22 cellular contexts compared by ENCODE assay signal in the genomic region with DNA sequence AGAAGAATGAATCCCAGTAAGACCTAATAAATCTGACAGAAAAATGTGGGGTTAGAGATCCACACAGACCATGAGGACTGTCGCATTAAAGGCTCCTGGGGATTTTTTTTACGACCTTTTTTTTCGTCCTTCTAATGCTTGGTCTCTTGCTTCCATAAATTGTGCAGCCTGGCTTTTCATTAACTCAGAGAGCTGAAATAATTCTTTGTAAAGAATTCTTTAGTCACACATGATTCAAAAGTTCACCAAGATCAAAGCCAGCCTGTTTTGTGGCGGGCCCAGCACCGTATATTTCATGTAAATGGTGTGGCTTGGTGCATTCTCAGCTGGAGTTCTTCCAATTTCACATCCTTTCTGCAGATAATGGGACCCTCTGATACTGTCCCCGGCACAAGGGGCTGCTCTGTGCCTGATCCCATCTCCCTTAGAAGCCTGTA.
A peak's percentile ranks its signal among the peaks of the same experiment; 100 is the strongest.
DNase-seq lines count a peak whose midpoint lies in the region; ATAC-seq, FAIRE-seq and TF ChIP-seq lines count a peak whose summit lies in the region.
"Had no signal": no experiment of that assay in that cellular context is flagged by ENCODE, and none has a peak within 500 bp of the region (broad histone marks: within the 10 kb centered on the region; RNA-seq: fewer than 3 reads in every experiment).

No MANE protein-coding gene starts in this region.

- no peak for TF ChIP-seq POLR2A in prostate gland (IDR thresholded peaks at IDR 0.05)

- no peak overlapping the region for H2AFZ ChIP-seq in smooth muscle cell (ENCODE audit: low read depth)

- H3K4me3 ChIP-seq in mucosa of descending colon = no peak overlapping the region
- no peak overlapping the region for H3K4me3 ChIP-seq in smooth muscle cell
- no peak overlapping the region for H3K4me3 ChIP-seq in dorsolateral prefrontal cortex
- H3K4me3 ChIP-seq in prostate gland = no peak overlapping the region
- H3K4me3 ChIP-seq: SJCRH30 had no signal

- peak overlapping the region; percentile 66 for H3K4me2 ChIP-seq in smooth muscle cell
- H3K4me2 ChIP-seq: KMS-11 had no signal

- ATAC-seq in mucosa of descending colon (peak; percentile 61), HG03432 (IDR thresholded peaks at IDR 0.05; ENCODE audit: unreplicated experiment) (no peak)

- H3K9ac ChIP-seq in smooth muscle cell (ENCODE audit: low read depth) = no peak overlapping the region
- H3K9ac ChIP-seq: KMS-11 had no signal

- DNase-seq in RCC 7860 (ENCODE audit: low spot score) = peak; percentile 71
- DNase-seq in foreskin melanocyte = peak; percentile 76
- DNase-seq in mucosa of descending colon = peak in 2 of 3 donors; percentile 40 to 41
- no peak for DNase-seq in smooth muscle cell (lab: John Stamatoyannopoulos, UW; ENCODE audit: unreplicated experiment)
- no peak for DNase-seq in dorsolateral prefrontal cortex
- no peak for DNase-seq in prostate gland (ENCODE audit: low spot score)
- no peak for DNase-seq in AG08395 (ENCODE audit: low spot score)
- DNase-seq: CD4-positive, CD25-positive, alpha-beta regulatory T cell; DND-41; GDM1; GOT3; NCI-H1048; NCI-H1694; NCI-H2171; NCI-H446; NCI-H69; SJCRH30 had no signal

- FAIRE-seq in RCC 7860 (lab: Jason Lieb, UNC) = peak; percentile 86
- FAIRE-seq: D721Med, GM12892 had no signal

- peaks cover 3% of the 10 kb centered on the region for H3F3A ChIP-seq in smooth muscle cell (ENCODE audit: low read depth)

- H3K9me3 ChIP-seq in mucosa of descending colon (peaks cover 19% of the 10 kb centered on the region), smooth muscle cell (replicated peaks; ENCODE audit: low read depth) (peaks cover 12% of the 10 kb centered on the region), prostate gland (no peaks in the 10 kb centered on the region)

- peaks cover 20% of the 10 kb centered on the region for H3K4me1 ChIP-seq in mucosa of descending colon (ENCODE audit: low read depth)
- peaks cover 6% of the 10 kb centered on the region for H3K4me1 ChIP-seq in smooth muscle cell (ENCODE audit: low read depth)
- H3K4me1 ChIP-seq in prostate gland (replicated peaks) = no peaks in the 10 kb centered on the region

- H3K27ac ChIP-seq in smooth muscle cell (ENCODE audit: low read depth) = no peak overlapping the region
- H3K27ac ChIP-seq in dorsolateral prefrontal cortex = no peak overlapping the region
- no peak overlapping the region for H3K27ac ChIP-seq in prostate gland
- H3K27ac ChIP-seq: KMS-11, RWPE1, SJCRH30 had no signal

- H3K79me2 ChIP-seq in smooth muscle cell (ENCODE audit: low read depth) = no peaks in the 10 kb centered on the region

- H4K20me1 ChIP-seq in smooth muscle cell (ENCODE audit: low read depth) = no peaks in the 10 kb centered on the region

- H3K27me3 ChIP-seq in smooth muscle cell (ENCODE audit: low read depth) = no peaks in the 10 kb centered on the region
- no peaks in the 10 kb centered on the region for H3K27me3 ChIP-seq in dorsolateral prefrontal cortex
- H3K27me3 ChIP-seq in prostate gland (replicated peaks; ENCODE audit: insufficient read depth) = no peaks in the 10 kb centered on the region
- H3K27me3 ChIP-seq: SJCRH30 had no signal

- no peak for TF ChIP-seq CTCF in mucosa of descending colon (IDR thresholded peaks at IDR 0.05)
- no peak for TF ChIP-seq CTCF in smooth muscle cell (IDR thresholded peaks at IDR 0.05; ENCODE audit: borderline replicate concordance, insufficient read depth, poor library complexity, severe bottlenecking)
- TF ChIP-seq CTCF in dorsolateral prefrontal cortex (IDR thresholded peaks at IDR 0.05 in 54 of 56, conservative IDR thresholded peaks at IDR 0.05 in 2 of 56; ENCODE audit: low read depth in 1 of 56, partially characterized antibody in 56 of 56) = no peak
- TF ChIP-seq CTCF in prostate gland (IDR thresholded peaks at IDR 0.05) = no peak

- H3K36me3 ChIP-seq in mucosa of descending colon (ENCODE audit: low read depth) (no peaks in the 10 kb centered on the region), smooth muscle cell (ENCODE audit: low read depth) (no peaks in the 10 kb centered on the region), prostate gland (no peaks in the 10 kb centered on the region)
- H3K36me3 ChIP-seq: SJCRH30 had no signal

- 23% methylated on average over 6 of the region's 6 CpGs for WGBS in smooth muscle cell (ENCODE audit: low lambda C conversion rate)
- WGBS in prostate gland = 62% methylated on average over 6 of the region's 6 CpGs

- intact Hi-C loops in mucosa of descending colon (cut with DNase I, micrococcal nuclease) = no loop called here
- intact Hi-C loops in dorsolateral prefrontal cortex (cut with DNase I) = no loop called here
- intact Hi-C loops in prostate gland (cut with DNase I) = no loop called here

Comparison
In these comparisons a context has a peak if more than half of its experiments do, and no peak if none do; other contexts are left out.
1. DNase-seq: peak in RCC 7860 (single experiment), foreskin melanocyte (single experiment) and mucosa of descending colon (2 of 3); none in smooth muscle cell (single experiment), dorsolateral prefrontal cortex (0 of 10), prostate gland (single experiment) and AG08395 (single experiment).